In the genomic region with DNA sequence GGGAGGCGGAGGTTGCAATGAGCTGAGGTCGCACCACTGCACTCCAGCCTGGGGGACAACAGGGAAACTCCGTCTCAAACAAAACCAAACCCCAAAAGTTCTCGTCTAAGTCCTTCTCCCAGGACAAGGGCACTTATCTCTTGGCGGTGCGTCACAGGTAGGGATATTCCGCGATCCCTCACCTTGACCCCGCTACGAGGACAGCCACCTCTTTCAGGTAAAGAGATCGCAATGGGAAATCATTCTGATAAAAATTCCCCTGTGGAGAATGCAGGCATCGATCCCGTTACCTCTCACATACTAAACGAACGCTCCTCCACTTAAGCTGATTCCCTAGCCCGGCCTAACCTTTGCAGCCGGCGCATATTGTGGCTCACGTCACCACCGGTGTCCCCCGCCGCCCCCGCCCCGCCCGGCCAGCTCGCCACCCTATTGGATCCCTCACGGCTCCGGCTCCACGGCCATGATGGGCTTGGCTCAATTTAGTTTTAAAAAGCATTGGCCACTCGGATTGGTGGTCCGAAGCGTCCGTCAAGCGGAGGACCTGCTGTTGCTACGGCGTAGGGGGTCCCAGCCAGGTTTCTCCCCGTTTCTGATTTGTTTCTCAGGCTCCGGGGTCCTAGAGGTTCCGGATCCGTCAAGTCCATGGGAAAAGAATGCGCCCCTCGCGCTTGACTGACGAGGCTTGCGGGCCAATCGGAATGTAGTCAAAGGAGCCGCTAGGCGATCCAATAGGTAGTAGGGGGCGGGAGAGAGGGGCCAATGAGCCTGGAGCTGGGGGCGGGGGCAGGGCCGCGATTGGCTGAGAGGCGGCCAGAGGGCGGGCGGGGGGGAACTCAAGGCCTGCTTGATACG, we compare ENCODE assay signal across 8 cellular contexts. TPM values are rescaled to one million over a fixed set of nuclear protein-coding genes. Genes with fewer than 3 reads are reported as not detected.
DNase-seq lines count a peak whose midpoint lies in the region; ATAC-seq, FAIRE-seq and TF ChIP-seq lines count a peak whose summit lies in the region.

No MANE protein-coding gene starts in this region.

- TF ChIP-seq CTCF in H1 (IDR thresholded peaks at IDR 0.05; ENCODE audit: control extremely low read depth in 1 of 3, insufficient read depth in 1 of 3, low read depth in 1 of 3, low read length in 3 of 3), result no peak

- no peak overlapping the region for H2BK12ac ChIP-seq in H1 (ENCODE audit: low read depth, low read length)
- H2BK12ac ChIP-seq in mesenchymal stem cell (ENCODE audit: low read length in 2 of 2), result no peak overlapping the region

- no peaks in the 10 kb centered on the region for H3K9me3 Mint-ChIP-seq in activated CD8-positive, alpha-beta memory T cell treated with anti-CD3 and anti-CD28 coated beads, Interleukin-2, amount 10 ng/mL, durations not matched to agents 7 days and 5 days (ENCODE audit: low read depth)

- H2BK15ac ChIP-seq in H1 (ENCODE audit: low read length) (no peak overlapping the region), mesenchymal stem cell (ENCODE audit: low read depth, poor library complexity, severe bottlenecking) (no peak overlapping the region)

- H3K4me1 Mint-ChIP-seq in activated CD8-positive, alpha-beta memory T cell treated with anti-CD3 and anti-CD28 coated beads, Interleukin-2, amount 10 ng/mL, durations not matched to agents 7 days and 5 days, result peaks cover 28% of the 10 kb centered on the region

- H2AFZ ChIP-seq in H1 (ENCODE audit: low read length), result no peak overlapping the region
- H2AFZ ChIP-seq in mesenchymal stem cell (ENCODE audit: low read depth, low read length), result no peak overlapping the region

- no peak for TF ChIP-seq RAD21 in H1 (IDR thresholded peaks at IDR 0.05 in 1 of 2, conservative IDR thresholded peaks at IDR 0.05 in 1 of 2; ENCODE audit: low read depth in 2 of 2, low read length in 2 of 2)

- FAIRE-seq in H1 (lab: Jason Lieb, UNC), result no peak

- peak overlapping the region; percentile 97 for H3K27ac ChIP-seq in H1 (ENCODE audit: low read depth, low read length)
- H3K27ac ChIP-seq in mesenchymal stem cell (ENCODE audit: low read length, poor library complexity, severe bottlenecking), result peak overlapping the region; percentile 64

- POLR2A ChIA-PET in H1 (lab: Charles Lee; ENCODE audit: partially characterized antibody), result interaction anchor here (0.9 to 2.1 kb wide), 10 partner anchors 9 to 246 kb away, joined by 3 to 8 read pairs (median 4); a partner anchor contains a TSS

- H3K23ac ChIP-seq in H1 (ENCODE audit: insufficient read length) (no peak overlapping the region), mesenchymal stem cell (ENCODE audit: low read length in 2 of 2) (no peak overlapping the region)

- WGBS in H1 (ENCODE audit: extremely low coverage in 1 of 2, insufficient coverage in 1 of 2, insufficient read length in 1 of 2, insufficient replicate concordance in 2 of 2, low coverage in 1 of 2, low lambda C conversion rate in 2 of 2, missing lambda C conversion rate in 1 of 2), 2 experiments, result 5% methylated on average over 43 of the region's 56 CpGs; no CpG with 5 or more reads in 1 of the 2 experiments
- WGBS in mesenchymal stem cell, result 5% methylated on average over 55 of the region's 56 CpGs

- H3K27me3 Mint-ChIP-seq in activated CD8-positive, alpha-beta memory T cell treated with anti-CD3 and anti-CD28 coated beads, Interleukin-2, amount 10 ng/mL, durations not matched to agents 7 days and 5 days, result peaks cover 2% of the 10 kb centered on the region

- H2BK120ac ChIP-seq in H1 (replicated peaks; ENCODE audit: low read depth, low read length) (no peak overlapping the region), mesenchymal stem cell (ENCODE audit: low read depth, low read length) (no peak overlapping the region)

- H3K4me3 ChIP-seq in H1 (ENCODE audit: extremely low read depth in 1 of 4, insufficient read depth in 2 of 4, low read depth in 3 of 4, low read length in 4 of 4), result peak overlapping the region; percentile 92 to 99 (median 95)
- peak overlapping the region; percentile 93 to 98 for H3K4me3 ChIP-seq in mesenchymal stem cell (ENCODE audit: insufficient read depth in 1 of 2, low read depth in 1 of 2, low read length in 2 of 2)

- no peaks in the 10 kb centered on the region; a peak in 2 of 8 replicates for H3K36me3 ChIP-seq in H1 (ENCODE audit: control insufficient read depth in 2 of 4, insufficient read depth in 4 of 4, low read length in 3 of 4)
- no peaks in the 10 kb centered on the region for H3K36me3 ChIP-seq in mesenchymal stem cell (ENCODE audit: control insufficient read depth in 1 of 2, insufficient read depth in 2 of 2, low read depth in 1 of 2, low read length in 2 of 2)

- no peak overlapping the region for H3K14ac ChIP-seq in H1 (ENCODE audit: insufficient read length)
- no peak overlapping the region for H3K14ac ChIP-seq in mesenchymal stem cell (ENCODE audit: low read length in 2 of 2)

- peaks cover 13% of the 10 kb centered on the region for H3K36me3 Mint-ChIP-seq in activated CD8-positive, alpha-beta memory T cell treated with anti-CD3 and anti-CD28 coated beads, Interleukin-2, amount 10 ng/mL, durations not matched to agents 7 days and 5 days

- H2AK5ac ChIP-seq in H1 (ENCODE audit: low read depth, low read length) (no peak overlapping the region), mesenchymal stem cell (ENCODE audit: low read length, severe bottlenecking) (no peak overlapping the region)

- no peak for TF ChIP-seq EP300 in H1 (IDR thresholded peaks at IDR 0.05; ENCODE audit: borderline replicate concordance in 1 of 2, low read depth in 2 of 2, low read length in 2 of 2)

- H3K4me3 Mint-ChIP-seq in activated CD8-positive, alpha-beta memory T cell treated with anti-CD3 and anti-CD28 coated beads, Interleukin-2, amount 10 ng/mL, durations not matched to agents 7 days and 5 days, result peak overlapping the region; percentile 86

- no peaks in the 10 kb centered on the region for H3K9me3 ChIP-seq in H1 (ENCODE audit: insufficient read depth in 2 of 2, low read depth in 1 of 2, low read length in 1 of 2)
- H3K9me3 ChIP-seq in mesenchymal stem cell (ENCODE audit: control insufficient read depth, low read length), result no peaks in the 10 kb centered on the region

- DNase-seq in COR-L47 (lab: John Stamatoyannopoulos, UW) (peak; percentile 99), HUDEP-2 (lab: John Stamatoyannopoulos, UW; ENCODE audit: unreplicated experiment in 76 of 76) (peak in 75 of 76 experiments; percentile 75 to 98 (median 92)), NOMO-1 treated with DMSO at 0.1 percent for 48 hours (lab: John Stamatoyannopoulos, UW; ENCODE audit: unreplicated experiment) (peak; percentile 96), H1 (ENCODE audit: low read depth in 1 of 2, low spot score in 2 of 2) (peak; percentile 97 to 98), mesenchymal stem cell (peak; percentile 100)
- DNase-seq in activated CD8-positive, alpha-beta memory T cell treated with anti-CD3 and anti-CD28 coated beads, Interleukin-2, amount 10 ng/mL, durations not matched to agents 7 days and 5 days, result peak; percentile 97
- DNase-seq in stimulated activated CD8-positive, alpha-beta memory T cell treated with anti-CD3 and anti-CD28 coated beads, Interleukin-12 subunit alpha, Interleukin-12 subunit beta, amount 100 ng/mL, for 1 hour (ENCODE audit: low read depth), result peak; percentile 89

- peak overlapping the region; percentile 53 to 66 for H3K4me2 ChIP-seq in H1 (ENCODE audit: insufficient read depth in 1 of 2, low read depth in 2 of 2, low read length in 2 of 2)
- H3K4me2 ChIP-seq in mesenchymal stem cell (ENCODE audit: low read length, poor library complexity, severe bottlenecking), result peak overlapping the region; percentile 64

- H3K79me1 ChIP-seq in H1 (ENCODE audit: low read depth, low read length) (peaks cover 6% of the 10 kb centered on the region), mesenchymal stem cell (replicated peaks; ENCODE audit: low read length, poor library complexity, severe bottlenecking) (no peaks in the 10 kb centered on the region)

- H4K5ac ChIP-seq in H1 (ENCODE audit: insufficient read length, low read depth, low read length), result peak overlapping the region; percentile 51

- H4K8ac ChIP-seq in H1 (ENCODE audit: extremely low read depth, insufficient read depth, low read length) (peak overlapping the region; percentile 99; the same call in 1 of the 2 replicates), mesenchymal stem cell (ENCODE audit: low read length) (peak overlapping the region; percentile 61)

- H3K4me1 ChIP-seq in H1 (replicated peaks in 1 of 4; ENCODE audit: control insufficient read depth in 3 of 4, insufficient read depth in 4 of 4, low read length in 3 of 4) (peaks cover 0 to 8% (median 3%) of the 10 kb centered on the region in 4 experiments; a peak in 5 of 7 replicates), mesenchymal stem cell (ENCODE audit: control insufficient read depth, insufficient read depth, low read depth, low read length) (peaks cover 7% of the 10 kb centered on the region)

- peaks cover 12% of the 10 kb centered on the region for H3K23me2 ChIP-seq in H1 (ENCODE audit: low read depth, low read length)

- H2BK5ac ChIP-seq in H1 (ENCODE audit: low read depth, low read length) (peak overlapping the region; percentile 75), mesenchymal stem cell (ENCODE audit: low read depth, low read length, poor library complexity, severe bottlenecking) (no peak overlapping the region)

- H3K4ac ChIP-seq in H1 (replicated peaks; ENCODE audit: insufficient read length, low read depth, low read length) (no peak overlapping the region), mesenchymal stem cell (ENCODE audit: low read depth in 1 of 2, low read length in 2 of 2) (no peak overlapping the region)

- H3K27me3 ChIP-seq in H1 (replicated peaks in 1 of 4; ENCODE audit: control insufficient read depth in 3 of 4, extremely low read depth in 1 of 4, insufficient read depth in 3 of 4, low read length in 3 of 4) (no peaks in the 10 kb centered on the region), mesenchymal stem cell (ENCODE audit: control insufficient read depth in 1 of 2, insufficient read depth in 1 of 2, low read length in 2 of 2) (peaks cover 0 to 10% of the 10 kb centered on the region in 2 experiments)

- no peak overlapping the region for H4K91ac ChIP-seq in H1 (replicated peaks; ENCODE audit: insufficient read length, low read length)
- H4K91ac ChIP-seq in mesenchymal stem cell (ENCODE audit: low read length), result no peak overlapping the region

- peaks cover 22 to 23% of the 10 kb centered on the region in 2 experiments for H4K20me1 ChIP-seq in H1 (replicated peaks in 1 of 2; ENCODE audit: control insufficient read depth in 1 of 2, insufficient read depth in 2 of 2, low read length in 2 of 2)

- peak; percentile 81 for ATAC-seq in GM21390 (IDR thresholded peaks at IDR 0.05; ENCODE audit: unreplicated experiment)
- peak; percentile 93 for ATAC-seq in activated CD8-positive, alpha-beta memory T cell treated with anti-CD3 and anti-CD28 coated beads, Interleukin-2, amount 10 ng/mL, durations not matched to agents 7 days and 5 days

- CTCF ChIA-PET in activated CD8-positive, alpha-beta memory T cell treated with anti-CD3 and anti-CD28 coated beads, Interleukin-2, amount 10 ng/mL, durations not matched to agents 7 days and 5 days (lab: Charles Lee), result interaction anchor here (1.4 kb wide), 1 partner anchor 120 kb away, joined by 3 read pairs; no protein-coding TSS in a partner anchor
- CTCF ChIA-PET in H1 (lab: Charles Lee; ENCODE audit: partially characterized antibody), result interaction anchor here (0.6 to 2.2 kb wide), 4 partner anchors 12 to 1149 kb away, joined by 3 to 8 read pairs (median 4); no protein-coding TSS in a partner anchor

- no peak overlapping the region for H2BK20ac ChIP-seq in H1 (ENCODE audit: low read length)

- TF ChIP-seq POLR2A in H1 (IDR thresholded peaks at IDR 0.05; ENCODE audit: control extremely low read depth in 1 of 2, low read depth in 2 of 2, low read length in 2 of 2), result peak in 1 of 2 experiments; percentile 64; a peak in 1 of 3 replicates

- H3K27ac Mint-ChIP-seq in activated CD8-positive, alpha-beta memory T cell treated with anti-CD3 and anti-CD28 coated beads, Interleukin-2, amount 10 ng/mL, durations not matched to agents 7 days and 5 days, result peak overlapping the region; percentile 94

- peaks cover 40 to 43% of the 10 kb centered on the region in 2 experiments for H3K79me2 ChIP-seq in H1 (ENCODE audit: control insufficient read depth in 1 of 2, insufficient read depth in 2 of 2, low read length in 2 of 2)

- H3K18ac ChIP-seq in H1 (ENCODE audit: extremely low read depth, low read length), result peak overlapping the region; percentile 71
- H3K18ac ChIP-seq in mesenchymal stem cell (ENCODE audit: low read depth in 1 of 2, low read length in 2 of 2), result peak overlapping the region in 1 of 2 experiments; percentile 74

- peak overlapping the region in 3 of 4 experiments; percentile 77 to 97 (median 93); a peak in 6 of 7 replicates for H3K9ac ChIP-seq in H1 (replicated peaks in 1 of 4; ENCODE audit: extremely low read depth in 1 of 4, low read depth in 3 of 4, low read length in 3 of 4)
- H3K9ac ChIP-seq in mesenchymal stem cell (ENCODE audit: low read length), result peak overlapping the region; percentile 88

- no peak overlapping the region for H3K56ac ChIP-seq in H1 (replicated peaks; ENCODE audit: insufficient read length, low read depth, low read length)

RNA-seq across cellular contexts. Expression of a gene that starts 0.4 kb away (rescaled TPM):
- total RNA-seq in activated CD8-positive, alpha-beta memory T cell treated with anti-CD3 and anti-CD28 coated beads, Interleukin-2, amount 10 ng/mL, durations not matched to agents 7 days and 5 days, result 100 to 1,000 TPM; 116 to 121 TPM
- 146 and 150 TPM in 2 replicates for total RNA-seq in H1 (2021; fragmentation: NEBNext Ultra II Directional; extraction: Animal tissue kit (Norgen Biotek cat#: 25700))
- polyA plus RNA-seq in H1 (2011; rRNA removed), result 44.6 and 48.8 TPM in 2 replicates
- polyA plus RNA-seq in H1 (2011; cell fraction: cytosol; rRNA removed), result 56.3 TPM
- polyA plus RNA-seq in H1 (2011; cell fraction: nucleus; rRNA removed), result 109 TPM
- 58.7 to 84.4 TPM (median 70.3 TPM) in 4 replicates for polyA plus RNA-seq in H1 (2012, experiment 1 of 2)
- 7.0 TPM for polyA plus RNA-seq in H1 (2012, experiment 2 of 2)
- 64.9 TPM for polyA plus RNA-seq in H1 (2013, experiment 1 of 2)
- 66.0 TPM for polyA plus RNA-seq in H1 (2013, experiment 2 of 2)
- 113 and 126 TPM in 2 replicates for polyA minus RNA-seq in H1 (2011; rRNA and poly(A)+ RNA removed)
- 150 TPM for polyA minus RNA-seq in H1 (2011; cell fraction: cytosol; rRNA and poly(A)+ RNA removed)
- polyA minus RNA-seq in H1 (2011; cell fraction: nucleus; rRNA and poly(A)+ RNA removed), result 209 TPM
- 39.3 TPM for polyA plus RNA-seq in mesenchymal stem cell (2013, experiment 1 of 2)
- 39.5 TPM for polyA plus RNA-seq in mesenchymal stem cell (2013, experiment 2 of 2)

Comparison
In these comparisons a context has a peak if more than half of its experiments do, and no peak if none do; other contexts are left out.
1. Peak in every context shown above with its lines: DNase-seq, ATAC-seq, H3K4me3 ChIP-seq and H3K27ac ChIP-seq.